9 cellular contexts compared by ENCODE assay signal in the genomic region with DNA sequence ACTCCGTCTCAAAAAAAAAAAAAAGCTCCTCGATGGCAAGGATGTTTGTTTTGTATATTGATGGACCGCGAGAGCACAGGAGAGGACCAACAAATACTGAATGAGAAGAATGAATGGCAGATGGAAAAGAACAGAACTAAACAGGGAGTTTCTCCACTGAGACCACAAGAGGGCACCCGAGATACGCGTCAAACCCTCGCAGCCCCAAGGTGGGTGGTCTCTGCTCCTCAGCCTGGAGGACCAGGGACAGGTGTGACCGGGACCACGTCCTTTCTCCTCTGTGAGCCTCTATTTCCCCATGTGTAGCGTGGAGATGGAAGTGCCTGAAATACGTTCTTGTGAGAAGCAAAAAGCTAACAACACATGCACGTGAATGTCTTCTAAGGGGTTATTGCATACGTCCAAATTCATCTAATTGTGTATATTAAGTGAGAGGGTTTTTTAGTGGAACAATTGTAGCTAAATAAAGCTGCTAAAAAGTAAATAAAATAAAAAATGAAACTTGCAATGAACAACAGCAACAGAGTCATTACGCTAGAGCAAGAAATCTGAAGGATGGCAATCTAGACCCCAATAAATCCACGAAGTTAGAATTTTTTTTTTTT. TPM values are rescaled to one million over a fixed set of nuclear protein-coding genes. Genes with fewer than 3 reads are reported as not detected.
A peak's percentile ranks its signal among the peaks of the same experiment; 100 is the strongest.
DNase-seq lines count a peak whose midpoint lies in the region; ATAC-seq and TF ChIP-seq lines count a peak whose summit lies in the region.
"Had no signal": no experiment of that assay in that cellular context is flagged by ENCODE, and none has a peak within 500 bp of the region (broad histone marks: within the 10 kb centered on the region; RNA-seq: fewer than 3 reads in every experiment).

No MANE protein-coding gene starts in this region.

- intact Hi-C loops in prostate gland (cut with DNase I): loop anchor here (10.0 kb wide), 1 partner anchor 193 kb away; no protein-coding TSS in a partner anchor

- no peak for ATAC-seq in HG03442 (IDR thresholded peaks at IDR 0.05; ENCODE audit: unreplicated experiment)
- no peak for ATAC-seq in GM19467 (IDR thresholded peaks at IDR 0.05; ENCODE audit: unreplicated experiment)

- H3K27me3 ChIP-seq in GM06990 (replicated peaks; ENCODE audit: control insufficient read depth, insufficient read depth, low read length): no peaks in the 10 kb centered on the region; the same call in 1 of the 2 replicates
- no peaks in the 10 kb centered on the region for H3K27me3 ChIP-seq in prostate gland (replicated peaks; ENCODE audit: insufficient read depth)

- TF ChIP-seq POLR2A in prostate gland (IDR thresholded peaks at IDR 0.05): no peak

- no peaks in the 10 kb centered on the region for H3K9me3 ChIP-seq in prostate gland

- H3K4me3 ChIP-seq in GM06990 (replicated peaks; ENCODE audit: low read depth, low read length) (no peak overlapping the region), prostate gland (no peak overlapping the region)

- no peaks in the 10 kb centered on the region for H3K4me1 ChIP-seq in prostate gland (replicated peaks)

- DNase-seq in AG20443 (ENCODE audit: low spot score) (peak; percentile 68), GM06990 (ENCODE audit: extremely low read depth, insufficient read length) (peak; percentile 67), NCI-H2171 (lab: John Stamatoyannopoulos, UW) (peak; percentile 45), germinal center (ENCODE audit: low spot score) (peak; percentile 54), prostate gland (ENCODE audit: low spot score) (no peak)
- DNase-seq in activated CD8-positive, alpha-beta memory T cell treated with anti-CD3 and anti-CD28 coated beads, Interleukin-2, amount 50 U/mL, for 4 hours: peak; percentile 34

- no peak overlapping the region for H3K27ac ChIP-seq in prostate gland

- WGBS in prostate gland: 10% methylated on average over 16 of the region's 16 CpGs

- H3K36me3 ChIP-seq in GM06990 (ENCODE audit: control insufficient read depth, insufficient read depth, low read length) (no peaks in the 10 kb centered on the region), prostate gland (no peaks in the 10 kb centered on the region)

- TF ChIP-seq CTCF in GM06990 (IDR thresholded peaks at IDR 0.05; ENCODE audit: insufficient read depth, low read length, poor library complexity, severe bottlenecking): peak; percentile 71
- TF ChIP-seq CTCF in prostate gland (IDR thresholded peaks at IDR 0.05): peak in 3 of 4 experiments; percentile 19 to 45 (median 42)

RNA-seq across cellular contexts. Expression of gene CDC42EP5, which starts 8.3 kb away (rescaled TPM):
- total RNA-seq in prostate gland: 100 to 1,000 TPM; 102 to 193 TPM

RNA-seq across cellular contexts. Expression of gene LENG9, which starts 17.9 kb away (rescaled TPM):
- 10 to 100 TPM; 18.6 to 22.2 TPM for total RNA-seq in prostate gland

RNA-seq across cellular contexts. Expression of gene LAIR2, which starts 21.2 kb away (rescaled TPM):
- total RNA-seq in prostate gland: not detected
- total RNA-seq: HT1080 had no signal

RNA-seq across cellular contexts. Expression of gene LENG8, which starts 32.4 kb away (rescaled TPM):
- total RNA-seq in prostate gland: 100 to 1,000 TPM; 111 to 292 TPM
